29 cellular contexts compared by ENCODE assay signal in the genomic region with DNA sequence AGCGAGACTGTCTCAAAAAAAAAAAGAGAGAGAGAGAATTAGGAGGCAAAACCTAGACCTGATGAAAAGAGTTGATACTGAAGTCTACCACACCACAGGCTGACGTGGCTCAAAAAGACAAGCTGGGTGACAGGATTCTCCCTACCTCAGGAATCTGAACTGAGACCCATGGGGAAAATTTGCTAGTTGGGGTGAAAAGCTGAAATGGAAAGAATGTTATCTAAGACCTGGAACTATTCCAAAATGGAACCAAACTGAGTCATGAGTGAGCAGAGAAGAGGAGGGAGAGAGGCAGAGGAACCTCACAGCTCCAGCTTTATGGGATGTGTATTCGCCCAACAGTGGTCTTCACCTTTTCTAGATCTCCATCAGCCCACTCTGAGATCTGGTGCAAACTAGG. TPM values are rescaled to one million over a fixed set of nuclear protein-coding genes. Genes with fewer than 3 reads are reported as not detected.
A peak's percentile ranks its signal among the peaks of the same experiment; 100 is the strongest.
DNase-seq lines count a peak whose midpoint lies in the region; ATAC-seq, FAIRE-seq and TF ChIP-seq lines count a peak whose summit lies in the region.
"Had no signal": no experiment of that assay in that cellular context is flagged by ENCODE, and none has a peak within 500 bp of the region (broad histone marks: within the 10 kb centered on the region; RNA-seq: fewer than 3 reads in every experiment).

No MANE protein-coding gene starts in this region.

- H3K9me3 ChIP-seq in astrocyte (ENCODE audit: insufficient read depth, low read depth, low read length) (no peaks in the 10 kb centered on the region), WERI-Rb-1 (ENCODE audit: severe bottlenecking) (no peaks in the 10 kb centered on the region)
- H3K9me3 ChIP-seq: esophagus squamous epithelium, left ventricle myocardium inferior, neutrophil, Peyer's patch had no signal

- peaks cover 38% of the 10 kb centered on the region for H3K36me3 Mint-ChIP-seq in natural killer cell treated with Interleukin-12 subunit alpha and Interleukin-12 subunit beta and Interleukin-15 and Interleukin-18, amount 100 ng/mL, for 72 hours
- H3K36me3 Mint-ChIP-seq in natural killer cell (peaks cover 7% of the 10 kb centered on the region), astrocyte (ENCODE audit: low read depth, unreplicated experiment) (peaks cover 27% of the 10 kb centered on the region)

- no peaks in the 10 kb centered on the region for H3K27me3 Mint-ChIP-seq in natural killer cell treated with Interleukin-12 subunit alpha and Interleukin-12 subunit beta and Interleukin-15 and Interleukin-18, amount 100 ng/mL, for 72 hours
- H3K27me3 Mint-ChIP-seq in natural killer cell (ENCODE audit: low read depth in 2 of 2), result no peaks in the 10 kb centered on the region
- no peaks in the 10 kb centered on the region for H3K27me3 Mint-ChIP-seq in astrocyte (ENCODE audit: low read depth, unreplicated experiment)
- H3K27me3 Mint-ChIP-seq: activated CD4-positive, alpha-beta memory T cell treated with anti-CD3 and anti-CD28 coated beads for 36 hours had no signal

- no peaks in the 10 kb centered on the region for H3K27me3 ChIP-seq in astrocyte (ENCODE audit: insufficient read depth, low read length)
- no peaks in the 10 kb centered on the region for H3K27me3 ChIP-seq in WERI-Rb-1 (ENCODE audit: insufficient read depth, low read depth, severe bottlenecking)
- H3K27me3 ChIP-seq: esophagus squamous epithelium, neutrophil, Peyer's patch had no signal

- no peak overlapping the region for H3K4me3 ChIP-seq in astrocyte (ENCODE audit: insufficient read depth, low read depth, low read length)
- no peak overlapping the region for H3K4me3 ChIP-seq in WERI-Rb-1 (ENCODE audit: low read depth, low read length)
- H3K4me3 ChIP-seq: esophagus squamous epithelium, left ventricle myocardium inferior, Peyer's patch had no signal

- peak overlapping the region; percentile 40 for H3K4me2 ChIP-seq in astrocyte (ENCODE audit: low read length)

- no peak for ATAC-seq in natural killer cell treated with Interleukin-12 subunit alpha and Interleukin-12 subunit beta and Interleukin-15 and Interleukin-18, amount 100 ng/mL, for 72 hours
- ATAC-seq in natural killer cell (no peak), GM18498 (IDR thresholded peaks at IDR 0.05; ENCODE audit: unreplicated experiment) (no peak), HG03460 (IDR thresholded peaks at IDR 0.05; ENCODE audit: unreplicated experiment) (no peak), HG03442 (IDR thresholded peaks at IDR 0.05; ENCODE audit: unreplicated experiment) (no peak)

- no peak for DNase-seq in natural killer cell treated with Interleukin-12 subunit alpha and Interleukin-12 subunit beta and Interleukin-15 and Interleukin-18, amount 100 ng/mL, for 72 hours (ENCODE audit: low spot score)
- no peak for DNase-seq in natural killer cell
- DNase-seq in astrocyte (ENCODE audit: low read depth), result peak; percentile 90
- DNase-seq in inferior parietal cortex (ENCODE audit: extremely low spot score), result peak; percentile 15
- DNase-seq in WERI-Rb-1, result no peak
- DNase-seq: activated CD4-positive, alpha-beta memory T cell treated with anti-CD3 and anti-CD28 coated beads for 36 hours; activated CD4-positive, CD25-positive, alpha-beta regulatory T cell; activated naive CD4-positive, alpha-beta T cell treated with anti-CD3 and anti-CD28 coated beads for 36 hours; cerebellar nuclear complex; esophagus squamous epithelium; glutamatergic neuron; GOT3; Kasumi-1; left ventricle myocardium inferior; NCI-H1105; NCI-H2029 treated with DMSO at 0.1 percent for 48 hours; NCI-H446 treated with DMSO at 0.1 percent for 48 hours; Peyer's patch; stimulated activated CD4-positive, alpha-beta T cell treated with anti-CD3 and anti-CD28 coated beads, Interleukin-4, amount 100 ng/mL, for 1 hour had no signal

- peaks cover 19 to 20% of the 10 kb centered on the region in 2 donors for H3K4me1 Mint-ChIP-seq in natural killer cell treated with Interleukin-12 subunit alpha and Interleukin-12 subunit beta and Interleukin-15 and Interleukin-18, amount 100 ng/mL, for 72 hours (ENCODE audit: low read depth in 2 of 2)
- peaks cover 7 to 12% of the 10 kb centered on the region in 2 donors for H3K4me1 Mint-ChIP-seq in natural killer cell
- H3K4me1 Mint-ChIP-seq in astrocyte (ENCODE audit: low read depth, unreplicated experiment), result peaks cover 20% of the 10 kb centered on the region

- H3K4me1 ChIP-seq in astrocyte (ENCODE audit: insufficient read depth, low read length), result peaks cover 11% of the 10 kb centered on the region

- intact Hi-C loops in natural killer cell (cut with micrococcal nuclease), result no loop called here

- no peaks in the 10 kb centered on the region for H3K79me2 ChIP-seq in astrocyte (ENCODE audit: insufficient read depth, low read length)

- peak; percentile 81 for FAIRE-seq in astrocyte (lab: Jason Lieb, UNC)
- FAIRE-seq: G401.6, HTR-8/SVneo had no signal

- no peak overlapping the region for H3K4me3 Mint-ChIP-seq in natural killer cell treated with Interleukin-12 subunit alpha and Interleukin-12 subunit beta and Interleukin-15 and Interleukin-18, amount 100 ng/mL, for 72 hours
- no peak overlapping the region for H3K4me3 Mint-ChIP-seq in natural killer cell
- no peak overlapping the region for H3K4me3 Mint-ChIP-seq in astrocyte (ENCODE audit: unreplicated experiment)
- H3K4me3 Mint-ChIP-seq: activated CD4-positive, alpha-beta memory T cell treated with anti-CD3 and anti-CD28 coated beads for 36 hours; activated naive CD4-positive, alpha-beta T cell treated with anti-CD3 and anti-CD28 coated beads for 36 hours had no signal

- peak overlapping the region; percentile 45 for H3K9ac ChIP-seq in astrocyte (ENCODE audit: low read length)

- H3K36me3 ChIP-seq in astrocyte (ENCODE audit: insufficient read depth, low read length) (peaks cover 51% of the 10 kb centered on the region), WERI-Rb-1 (peaks cover 92% of the 10 kb centered on the region)

- H3K27ac Mint-ChIP-seq in natural killer cell treated with Interleukin-12 subunit alpha and Interleukin-12 subunit beta and Interleukin-15 and Interleukin-18, amount 100 ng/mL, for 72 hours, result peak overlapping the region; percentile 39 to 50
- H3K27ac Mint-ChIP-seq in natural killer cell (no peak overlapping the region), astrocyte (ENCODE audit: unreplicated experiment) (peak overlapping the region; percentile 36)
- H3K27ac Mint-ChIP-seq: activated CD4-positive, alpha-beta memory T cell treated with anti-CD3 and anti-CD28 coated beads for 36 hours; activated naive CD4-positive, alpha-beta T cell treated with anti-CD3 and anti-CD28 coated beads for 36 hours had no signal

- no peaks in the 10 kb centered on the region for H3K9me3 Mint-ChIP-seq in natural killer cell treated with Interleukin-12 subunit alpha and Interleukin-12 subunit beta and Interleukin-15 and Interleukin-18, amount 100 ng/mL, for 72 hours
- H3K9me3 Mint-ChIP-seq in natural killer cell, result no peaks in the 10 kb centered on the region
- H3K9me3 Mint-ChIP-seq in astrocyte (ENCODE audit: unreplicated experiment), result no peaks in the 10 kb centered on the region
- H3K9me3 Mint-ChIP-seq: activated CD4-positive, alpha-beta memory T cell treated with anti-CD3 and anti-CD28 coated beads for 36 hours; activated naive CD4-positive, alpha-beta T cell treated with anti-CD3 and anti-CD28 coated beads for 36 hours had no signal

- H2AFZ ChIP-seq in astrocyte (ENCODE audit: low read depth, low read length), result no peak overlapping the region

- peaks cover 3% of the 10 kb centered on the region for H4K20me1 ChIP-seq in astrocyte (ENCODE audit: insufficient read depth, low read length)

- TF ChIP-seq CTCF in natural killer cell (IDR thresholded peaks at IDR 0.05) (no peak), astrocyte (IDR thresholded peaks at IDR 0.05; ENCODE audit: insufficient read depth, low read depth, low read length) (no peak), WERI-Rb-1 (IDR thresholded peaks at IDR 0.05; ENCODE audit: low read depth, low read length) (no peak)

- H3K27ac ChIP-seq in astrocyte (ENCODE audit: low read depth, low read length) (peak overlapping the region; percentile 41), WERI-Rb-1 (no peak overlapping the region)
- H3K27ac ChIP-seq: esophagus squamous epithelium, left ventricle myocardium inferior, neutrophil, Peyer's patch had no signal

RNA-seq across cellular contexts. Expression of a gene that starts 11.7 kb away (rescaled TPM):
- total RNA-seq in natural killer cell treated with Interleukin-12 subunit alpha and Interleukin-12 subunit beta and Interleukin-15 and Interleukin-18, amount 100 ng/mL, for 72 hours, result 100 to 1,000 TPM in 1 of 2 donors, 10 to 100 TPM in 1; 89.4 to 103 TPM
- total RNA-seq in natural killer cell (10 to 100 TPM; 23.3 to 37.4 (median 28.3) TPM), astrocyte (35.0 and 37.0 TPM in 2 replicates)

RNA-seq across cellular contexts. Expression of a gene that starts 27.2 kb away (rescaled TPM):
- not detected for total RNA-seq in natural killer cell treated with Interleukin-12 subunit alpha and Interleukin-12 subunit beta and Interleukin-15 and Interleukin-18, amount 100 ng/mL, for 72 hours
- total RNA-seq in natural killer cell, result not detected
- total RNA-seq in astrocyte, result not detected in 2 replicates
- total RNA-seq: activated CD4-positive, alpha-beta memory T cell treated with anti-CD3 and anti-CD28 coated beads for 36 hours; activated naive CD4-positive, alpha-beta T cell treated with anti-CD3 and anti-CD28 coated beads for 36 hours; esophagus squamous epithelium; left ventricle myocardium inferior; mucosa of gallbladder; Peyer's patch; SK-MEL-5; subcutaneous adipose tissue; urinary bladder had no signal

RNA-seq across cellular contexts. Expression of a gene that starts 37.7 kb away (rescaled TPM):
- 100 to 1,000 TPM in 1 of 2 donors, 10 to 100 TPM in 1; 99.4 to 107 TPM for total RNA-seq in natural killer cell treated with Interleukin-12 subunit alpha and Interleukin-12 subunit beta and Interleukin-15 and Interleukin-18, amount 100 ng/mL, for 72 hours
- total RNA-seq in natural killer cell (1 to 10 TPM in 2 of 3 donors, under 1 TPM in 1; 0.72 to 7.1 (median 1.4) TPM), astrocyte (2.6 and 3.6 TPM in 2 replicates)

RNA-seq across cellular contexts. Expression of a gene that starts 59.2 kb away (rescaled TPM):
- under 1 TPM in 1 of 2 donors, not detected in 1; 0.29 TPM for total RNA-seq in natural killer cell treated with Interleukin-12 subunit alpha and Interleukin-12 subunit beta and Interleukin-15 and Interleukin-18, amount 100 ng/mL, for 72 hours
- total RNA-seq in natural killer cell (not detected), astrocyte (not detected in 2 replicates)
- total RNA-seq: SK-MEL-5 had no signal

Comparison
In these comparisons a context has a peak if more than half of its experiments do, and no peak if none do; other contexts are left out.
1. H3K27ac Mint-ChIP-seq: peak in natural killer cell treated with Interleukin-12 subunit alpha and Interleukin-12 subunit beta and Interleukin-15 and Interleukin-18, amount 100 ng/mL, for 72 hours (2 of 2) and astrocyte (single experiment); none in natural killer cell (0 of 2).
2. RNA of a gene that starts 37.7 kb away (total RNA-seq): 99.4 to 107 TPM in natural killer cell treated with Interleukin-12 subunit alpha and Interleukin-12 subunit beta and Interleukin-15 and Interleukin-18, amount 100 ng/mL, for 72 hours; 2.6 to 3.6 TPM in astrocyte and 0.72 to 7.1 TPM in natural killer cell; every median in the first group is over 10 times any median in the second.
3. DNase-seq: peak in astrocyte (single experiment) and inferior parietal cortex (single experiment); none in natural killer cell treated with Interleukin-12 subunit alpha and Interleukin-12 subunit beta and Interleukin-15 and Interleukin-18, amount 100 ng/mL, for 72 hours (single experiment), natural killer cell (single experiment) and WERI-Rb-1 (single experiment).